Comparison of ENCODE assay signal across 18 cellular contexts in the genomic region with DNA sequence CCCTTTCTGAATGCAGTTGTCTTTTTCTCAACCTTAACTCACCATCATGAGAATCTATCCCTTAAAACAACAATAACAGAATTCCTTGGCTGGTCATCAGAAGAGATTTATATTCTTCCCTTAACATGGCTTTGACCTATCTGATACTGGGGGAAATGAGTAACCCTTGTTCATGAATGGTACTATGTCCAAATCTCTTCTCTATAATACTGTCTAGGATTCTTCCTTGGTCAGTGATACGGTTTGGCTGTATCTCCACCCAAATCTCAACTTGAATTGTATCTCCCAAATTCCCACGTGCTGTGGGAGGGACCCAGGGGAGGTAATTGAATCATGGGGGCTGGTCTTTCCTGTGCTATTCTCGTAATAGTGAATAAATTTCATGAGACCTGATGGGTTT.
DNase-seq lines count a peak whose midpoint lies in the region; FAIRE-seq and TF ChIP-seq lines count a peak whose summit lies in the region.
"Had no signal": no experiment of that assay in that cellular context is flagged by ENCODE, and none has a peak within 500 bp of the region (broad histone marks: within the 10 kb centered on the region; RNA-seq: fewer than 3 reads in every experiment).

No MANE protein-coding gene starts in this region.

- no TSS peak for BruUV-seq in endothelial cell of umbilical vein (replicated peaks; lab: Mats Ljungman, UMichigan)

- H3K4me3 ChIP-seq in endothelial cell of umbilical vein (replicated peaks in 1 of 3; ENCODE audit: insufficient read depth in 1 of 3, low read depth in 1 of 3, low read length in 3 of 3) (no peak overlapping the region), MM.1S (ENCODE audit: low read length) (no peak overlapping the region)
- H3K4me3 ChIP-seq: SK-N-MC had no signal

- peak overlapping the region; percentile 7 to 88 (median 78) for H3K27ac Mint-ChIP-seq in nephron
- H3K27ac Mint-ChIP-seq: CD4-positive, alpha-beta memory T cell; H9 had no signal

- peaks cover 54% of the 10 kb centered on the region for H3K4me1 ChIP-seq in endothelial cell of umbilical vein (ENCODE audit: control insufficient read depth, extremely low read depth, insufficient read depth, low read length)
- H3K4me1 ChIP-seq in MM.1S (ENCODE audit: low read length): no peaks in the 10 kb centered on the region

- no peaks in the 10 kb centered on the region for H3K27me3 ChIP-seq in endothelial cell of umbilical vein (ENCODE audit: control insufficient read depth in 2 of 2, insufficient read depth in 2 of 2, low read length in 2 of 2)
- H3K27me3 ChIP-seq in MM.1S (replicated peaks; ENCODE audit: insufficient read depth, low read length): no peaks in the 10 kb centered on the region

- no peaks in the 10 kb centered on the region for H3K9me2 ChIP-seq in MM.1S (replicated peaks; ENCODE audit: insufficient read depth, low read length)

- H3K36me3 ChIP-seq in endothelial cell of umbilical vein (ENCODE audit: control insufficient read depth in 2 of 2, extremely low read depth in 1 of 2, insufficient read depth in 2 of 2, low read length in 2 of 2): no peaks in the 10 kb centered on the region
- H3K36me3 ChIP-seq in MM.1S (replicated peaks; ENCODE audit: insufficient read depth, low read length): no peaks in the 10 kb centered on the region

- no peaks in the 10 kb centered on the region for H3K36me3 Mint-ChIP-seq in nephron (ENCODE audit: low read depth)
- H3K36me3 Mint-ChIP-seq: CD4-positive, alpha-beta memory T cell had no signal

- H3K9me3 Mint-ChIP-seq in nephron: no peaks in the 10 kb centered on the region

- H3K9ac ChIP-seq in endothelial cell of umbilical vein (replicated peaks; ENCODE audit: extremely low read depth, insufficient read depth, low read length) (no peak overlapping the region), MM.1S (ENCODE audit: low read length) (no peak overlapping the region)

- H3K9me3 ChIP-seq in endothelial cell of umbilical vein (replicated peaks; ENCODE audit: control insufficient read depth, insufficient read depth, low read length): no peaks in the 10 kb centered on the region
- no peaks in the 10 kb centered on the region for H3K9me3 ChIP-seq in MM.1S (replicated peaks; ENCODE audit: insufficient read depth, low read length)

- CTCF ChIA-PET in endothelial cell of umbilical vein (lab: Charles Lee): no interaction called here

- H3K9me1 ChIP-seq in endothelial cell of umbilical vein (replicated peaks; ENCODE audit: control insufficient read depth, extremely low read depth, insufficient read depth, low read length): no peaks in the 10 kb centered on the region

- H3K4me3 Mint-ChIP-seq in nephron: peak overlapping the region in 1 of 3 experiments; percentile 8
- H3K4me3 Mint-ChIP-seq: CD4-positive, alpha-beta memory T cell; H9 had no signal

- no peaks in the 10 kb centered on the region for H3K79me2 ChIP-seq in endothelial cell of umbilical vein (ENCODE audit: control insufficient read depth, insufficient read depth, low read length)
- H3K79me2 ChIP-seq in MM.1S (ENCODE audit: low read length): no peaks in the 10 kb centered on the region

- POLR2A ChIA-PET in endothelial cell of umbilical vein (lab: Charles Lee): no interaction called here

- dilution Hi-C loops in endothelial cell of umbilical vein (cut with MboI; ENCODE audit: extremely low pct_ligation_motif_present, low sequenced_read_pairs): no loop called here

- H3K27ac ChIP-seq in endothelial cell of umbilical vein (ENCODE audit: insufficient read depth, low read depth, low read length): peak overlapping the region; percentile 38
- no peak overlapping the region for H3K27ac ChIP-seq in MM.1S (ENCODE audit: low read length)
- H3K27ac ChIP-seq: SK-N-MC had no signal

- FAIRE-seq in endothelial cell of umbilical vein (lab: Jason Lieb, UNC): peak; percentile 90

- no peaks in the 10 kb centered on the region for H4K20me1 ChIP-seq in endothelial cell of umbilical vein (replicated peaks; ENCODE audit: control insufficient read depth, extremely low read depth, insufficient read depth, low read length)
- no peaks in the 10 kb centered on the region for H4K20me1 ChIP-seq in MM.1S (ENCODE audit: insufficient read depth, low read length)

- TF ChIP-seq POLR2A in endothelial cell of umbilical vein (IDR thresholded peaks at IDR 0.05; ENCODE audit: low read depth, low read length): no peak

- peaks cover 9% of the 10 kb centered on the region for H3K27me3 Mint-ChIP-seq in nephron (ENCODE audit: low read depth)

- H2AFZ ChIP-seq in endothelial cell of umbilical vein (ENCODE audit: low read depth, low read length): no peak overlapping the region
- H2AFZ ChIP-seq in MM.1S (ENCODE audit: low read length): no peak overlapping the region

- no peaks in the 10 kb centered on the region for H3F3A ChIP-seq in MM.1S (ENCODE audit: insufficient read depth, low read length)

- DNase-seq in A172 (ENCODE audit: low spot score) (peak; percentile 27), HS-27A (ENCODE audit: low read depth) (peak; percentile 34), endothelial cell of umbilical vein (ENCODE audit: low read depth, low spot score) (peak; percentile 78), NCI-H526 (lab: John Stamatoyannopoulos, UW) (no peak), islet precursor cell (no peak), HuH-7 (ENCODE audit: low spot score) (no peak), MM.1S (no peak)
- DNase-seq: 8988T; Calu3; CD4-positive, alpha-beta memory T cell; H9; NCI-H1105; NCI-H1694; NCI-H2081 treated with DMSO at 0.1 percent for 48 hours; NCI-H510A; SHP77 had no signal

- TF ChIP-seq CTCF in endothelial cell of umbilical vein (IDR thresholded peaks at IDR 0.05; ENCODE audit: extremely low read depth in 1 of 2, insufficient read depth in 1 of 2, low read depth in 1 of 2, low read length in 2 of 2) (no peak), nephron (IDR thresholded peaks at IDR 0.05; ENCODE audit: unreplicated experiment in 3 of 3) (no peak), MM.1S (IDR thresholded peaks at IDR 0.05; ENCODE audit: low read length) (no peak)

- H3K4me2 ChIP-seq in endothelial cell of umbilical vein (ENCODE audit: insufficient read depth, low read length): peak overlapping the region; percentile 34
- no peak overlapping the region for H3K4me2 ChIP-seq in MM.1S (ENCODE audit: low read depth, low read length)

- intact Hi-C loops in endothelial cell of umbilical vein (cut with micrococcal nuclease): loop anchor here (1.0 to 5.0 kb wide), 2 partner anchors 63 to 119 kb away; no protein-coding TSS in a partner anchor

- H3K4me1 Mint-ChIP-seq in nephron: peaks cover 51% of the 10 kb centered on the region
- H3K4me1 Mint-ChIP-seq: CD4-positive, alpha-beta memory T cell had no signal

TF ChIP-seq in endothelial cell of umbilical vein, 7 proteins besides CTCF, POLR2A, EP300 and RAD21:
- TF ChIP-seq JUN (IDR thresholded peaks at IDR 0.05; ENCODE audit: borderline replicate concordance, insufficient read depth, insufficient read length, low read depth) (peak; percentile 47), EZH2 (IDR thresholded peaks at IDR 0.05; ENCODE audit: borderline replicate concordance, low read depth, low read length, severe bottlenecking) (no peak), MYC (IDR thresholded peaks at IDR 0.05; ENCODE audit: low read depth, low read length) (no peak), POLR2AphosphoS5 (IDR thresholded peaks at IDR 0.05; ENCODE audit: insufficient read depth, low read depth, low read length) (no peak), FOS (IDR thresholded peaks at IDR 0.05; ENCODE audit: borderline replicate concordance, insufficient read depth, low read length) (peak; percentile 76), GATA2 (IDR thresholded peaks at IDR 0.05; ENCODE audit: insufficient read depth, insufficient read length, low read depth, low read length) (peak; percentile 92), MAX (IDR thresholded peaks at IDR 0.05; ENCODE audit: insufficient read depth, insufficient read length) (no peak)

Comparison
In these comparisons a context has a peak if more than half of its experiments do, and no peak if none do; other contexts are left out.
1. DNase-seq: peak in A172 (single experiment), HS-27A (single experiment) and endothelial cell of umbilical vein (single experiment); none in NCI-H526 (0 of 2), islet precursor cell (single experiment), HuH-7 (single experiment) and MM.1S (single experiment).